In the genomic region with DNA sequence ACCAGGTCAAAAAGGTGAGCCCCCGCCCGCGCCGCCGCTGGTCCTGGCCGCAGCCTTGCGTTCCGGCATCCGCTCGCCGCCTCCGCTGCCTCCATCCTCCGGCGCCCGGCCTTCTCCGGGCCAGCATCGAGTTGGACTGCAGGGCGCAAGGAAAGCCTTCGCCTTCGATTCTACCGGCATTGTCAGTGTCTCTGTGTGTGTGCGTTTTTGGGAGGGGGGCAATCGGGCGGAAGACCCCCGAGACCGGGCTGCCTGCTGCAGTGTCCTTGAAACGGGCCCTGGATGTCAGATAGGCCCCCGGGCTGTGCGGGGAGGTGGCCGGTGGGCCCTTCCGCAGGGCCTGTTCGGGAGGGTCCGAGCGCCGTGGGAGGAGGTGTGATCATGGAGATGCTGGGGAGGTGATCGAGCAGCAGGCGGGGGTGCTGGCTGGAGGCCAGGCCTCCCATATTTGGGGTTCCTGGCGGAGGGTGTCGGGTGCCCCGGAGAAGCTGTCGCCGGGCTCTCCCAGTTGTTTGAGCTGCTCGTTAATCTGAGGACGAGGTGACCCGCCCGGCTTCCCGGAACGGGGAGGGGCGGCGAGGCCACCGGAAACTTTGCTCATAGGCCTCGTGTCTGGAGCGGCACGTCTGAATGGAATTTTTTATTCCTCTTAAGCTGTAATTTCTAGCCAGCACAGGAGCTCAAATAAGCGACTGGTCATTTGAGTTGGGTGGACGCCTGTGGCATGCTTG, we compare ENCODE assay signal across 8 cellular contexts. TPM values are rescaled to one million over a fixed set of nuclear protein-coding genes. Genes with fewer than 3 reads are reported as not detected.
DNase-seq lines count a peak whose midpoint lies in the region; ATAC-seq and TF ChIP-seq lines count a peak whose summit lies in the region.

No MANE protein-coding gene starts in this region.

- peak; percentile 60 for DNase-seq in GM12865 (ENCODE audit: low read depth)
- no peak for DNase-seq in HCT116 (ENCODE audit: low read depth, low spot score)
- peak; percentile 71 for DNase-seq in activated T-helper 1 cell treated with anti-CD3 and anti-CD28 coated beads, Interleukin-12 subunit alpha, Interleukin-12 subunit beta, Interleukin-2, Interleukin-4 antibody, amounts not matched to agents 30 ng/mL and 10 ng/mL and 1 ng/mL, durations not matched to agents 14 hours and 24 hours and 36 hours (ENCODE audit: low spot score)
- DNase-seq in fibroblast of lung (ENCODE audit: low read depth in 2 of 2): peak; percentile 54 to 67
- DNase-seq in neural progenitor cell (ENCODE audit: low spot score): peak; percentile 66
- DNase-seq in substantia nigra (lab: John Stamatoyannopoulos, UW): peak in 18 of 49 donors; percentile 9 to 87 (median 32)
- DNase-seq in NOMO-1 treated with dmso at 0.1 percent for 144 hours (lab: John Stamatoyannopoulos, UW; ENCODE audit: unreplicated experiment): no peak

- peaks cover 18 to 35% of the 10 kb centered on the region in 2 experiments for H3K4me1 ChIP-seq in HCT116 (ENCODE audit: control insufficient read depth in 1 of 2, insufficient read depth in 2 of 2, low read length in 2 of 2)
- H3K4me1 ChIP-seq in OCI-LY1 (ENCODE audit: insufficient read depth, low read length, severe bottlenecking): peaks cover 33% of the 10 kb centered on the region
- H3K4me1 ChIP-seq in fibroblast of lung (ENCODE audit: control insufficient read depth, extremely low read depth, insufficient read depth, low read length): peaks cover 29% of the 10 kb centered on the region
- peaks cover 11% of the 10 kb centered on the region for H3K4me1 ChIP-seq in neural progenitor cell

- H3K9ac ChIP-seq in HCT116 (ENCODE audit: low read length) (peak overlapping the region; percentile 75), OCI-LY1 (ENCODE audit: low read length) (peak overlapping the region; percentile 90), fibroblast of lung (ENCODE audit: insufficient read depth, low read length) (peak overlapping the region; percentile 74), neural progenitor cell (peak overlapping the region; percentile 13)

- peaks cover 9% of the 10 kb centered on the region for H3K36me3 Mint-ChIP-seq in activated T-helper 1 cell treated with anti-CD3 and anti-CD28 coated beads, Interleukin-12 subunit alpha, Interleukin-12 subunit beta, Interleukin-2, Interleukin-4 antibody, amounts not matched to agents 30 ng/mL and 10 ng/mL and 1 ng/mL, durations not matched to agents 14 hours and 24 hours and 36 hours (ENCODE audit: low read depth)
- no peaks in the 10 kb centered on the region for H3K36me3 Mint-ChIP-seq in neural progenitor cell

- peak overlapping the region; percentile 99 for H3K4me3 Mint-ChIP-seq in activated T-helper 1 cell treated with anti-CD3 and anti-CD28 coated beads, Interleukin-12 subunit alpha, Interleukin-12 subunit beta, Interleukin-2, Interleukin-4 antibody, amounts not matched to agents 30 ng/mL and 10 ng/mL and 1 ng/mL, durations not matched to agents 14 hours and 24 hours and 36 hours
- peak overlapping the region; percentile 94 for H3K4me3 Mint-ChIP-seq in neural progenitor cell

- H3K4me3 ChIP-seq in GM12865 (ENCODE audit: low read depth, low read length) (peak overlapping the region; percentile 94), HCT116 (replicated peaks in 1 of 2; ENCODE audit: low read depth in 1 of 2, low read length in 2 of 2) (peak overlapping the region; percentile 93 to 96), OCI-LY1 (ENCODE audit: low read depth, low read length, poor library complexity, severe bottlenecking) (peak overlapping the region; percentile 97), fibroblast of lung (replicated peaks in 1 of 4; ENCODE audit: control extremely low read depth in 1 of 4, insufficient read depth in 1 of 4, low read depth in 3 of 4, low read length in 4 of 4) (peak overlapping the region; percentile 61 to 94 (median 82)), neural progenitor cell (peak overlapping the region; percentile 93)

- H3K9me3 Mint-ChIP-seq in activated T-helper 1 cell treated with anti-CD3 and anti-CD28 coated beads, Interleukin-12 subunit alpha, Interleukin-12 subunit beta, Interleukin-2, Interleukin-4 antibody, amounts not matched to agents 30 ng/mL and 10 ng/mL and 1 ng/mL, durations not matched to agents 14 hours and 24 hours and 36 hours: no peaks in the 10 kb centered on the region
- no peaks in the 10 kb centered on the region for H3K9me3 Mint-ChIP-seq in neural progenitor cell

- RAD21 ChIA-PET in HCT116 (lab: Charles Lee; ENCODE audit: low non-redundant PET in 1 of 2, low total read pairs in 2 of 2, uncharacterized antibody in 2 of 2, unreplicated experiment in 2 of 2): no interaction called here

- H2AFZ ChIP-seq in HCT116 (ENCODE audit: low read depth, low read length, poor library complexity, severe bottlenecking) (no peak overlapping the region), OCI-LY1 (ENCODE audit: low read length) (no peak overlapping the region), fibroblast of lung (ENCODE audit: low read length) (peak overlapping the region; percentile 37), neural progenitor cell (replicated peaks) (peak overlapping the region; percentile 55)

- TF ChIP-seq RAD21 in HCT116 (IDR thresholded peaks at IDR 0.05; ENCODE audit: low read depth): no peak

- H3K27me3 ChIP-seq in HCT116 (ENCODE audit: insufficient read depth, low read length) (no peaks in the 10 kb centered on the region), OCI-LY1 (ENCODE audit: insufficient read depth, low read length) (no peaks in the 10 kb centered on the region), fibroblast of lung (ENCODE audit: control insufficient read depth, insufficient read depth, low read length) (no peaks in the 10 kb centered on the region), neural progenitor cell (no peaks in the 10 kb centered on the region)

- ATAC-seq in HCT116: peak; percentile 25

- H3K9me2 ChIP-seq in HCT116 (ENCODE audit: insufficient read depth) (no peaks in the 10 kb centered on the region), OCI-LY1 (ENCODE audit: low read depth, low read length) (no peaks in the 10 kb centered on the region)

- no peaks in the 10 kb centered on the region for H4K20me1 ChIP-seq in HCT116 (ENCODE audit: insufficient read depth)
- H4K20me1 ChIP-seq in OCI-LY1 (ENCODE audit: insufficient read depth, low read length): no peaks in the 10 kb centered on the region
- H4K20me1 ChIP-seq in fibroblast of lung (ENCODE audit: control insufficient read depth, extremely low read depth, insufficient read depth, low read length): no peaks in the 10 kb centered on the region
- peaks cover 20% of the 10 kb centered on the region for H4K20me1 ChIP-seq in neural progenitor cell (ENCODE audit: low read depth)

- peaks cover 55% of the 10 kb centered on the region for H3K4me1 Mint-ChIP-seq in activated T-helper 1 cell treated with anti-CD3 and anti-CD28 coated beads, Interleukin-12 subunit alpha, Interleukin-12 subunit beta, Interleukin-2, Interleukin-4 antibody, amounts not matched to agents 30 ng/mL and 10 ng/mL and 1 ng/mL, durations not matched to agents 14 hours and 24 hours and 36 hours (ENCODE audit: low read depth)
- H3K4me1 Mint-ChIP-seq in neural progenitor cell: peaks cover 28% of the 10 kb centered on the region

- TF ChIP-seq CTCF in GM12865 (IDR thresholded peaks at IDR 0.05; ENCODE audit: insufficient read depth, low read depth, low read length, missing control alignments) (no peak), HCT116 (IDR thresholded peaks at IDR 0.05 in 2 of 3, conservative IDR thresholded peaks at IDR 0.05 in 1 of 3; ENCODE audit: borderline replicate concordance in 1 of 3, insufficient read depth in 1 of 3, low read depth in 2 of 3, low read length in 2 of 3) (no peak), OCI-LY1 (IDR thresholded peaks at IDR 0.05; ENCODE audit: low read length) (no peak), fibroblast of lung (conservative IDR thresholded peaks at IDR 0.05 in 1 of 2, IDR thresholded peaks at IDR 0.05 in 1 of 2; ENCODE audit: low read depth in 1 of 2, low read length in 2 of 2) (no peak), neural progenitor cell (IDR thresholded peaks at IDR 0.05) (no peak)

- intact Hi-C loops in HCT116 (cut with micrococcal nuclease): no loop called here
- intact Hi-C loops in activated T-helper 1 cell treated with anti-CD3 and anti-CD28 coated beads, Interleukin-12 subunit alpha, Interleukin-12 subunit beta, Interleukin-2, Interleukin-4 antibody, amounts not matched to agents 30 ng/mL and 10 ng/mL and 1 ng/mL, durations not matched to agents 14 hours and 24 hours and 36 hours (cut with micrococcal nuclease): loop anchor here (1.0 to 5.0 kb wide), 13 partner anchors 9 to 418 kb away; a partner anchor contains a TSS

- H3K27me3 Mint-ChIP-seq in activated T-helper 1 cell treated with anti-CD3 and anti-CD28 coated beads, Interleukin-12 subunit alpha, Interleukin-12 subunit beta, Interleukin-2, Interleukin-4 antibody, amounts not matched to agents 30 ng/mL and 10 ng/mL and 1 ng/mL, durations not matched to agents 14 hours and 24 hours and 36 hours (ENCODE audit: insufficient read depth): peaks cover 8% of the 10 kb centered on the region
- peaks cover 8% of the 10 kb centered on the region for H3K27me3 Mint-ChIP-seq in neural progenitor cell (ENCODE audit: insufficient read depth, low read depth)

- TF ChIP-seq POLR2A in HCT116 (IDR thresholded peaks at IDR 0.05; ENCODE audit: borderline replicate concordance, extremely low read depth, insufficient read depth, insufficient read length): no peak

- H3K36me3 ChIP-seq in HCT116 (ENCODE audit: control insufficient read depth in 1 of 2, insufficient read depth in 2 of 2, low read length in 2 of 2) (no peaks in the 10 kb centered on the region), OCI-LY1 (ENCODE audit: insufficient read depth, low read length) (no peaks in the 10 kb centered on the region; the same call in 1 of the 2 replicates), fibroblast of lung (ENCODE audit: control insufficient read depth, insufficient read depth, low read length) (peaks cover 3% of the 10 kb centered on the region), neural progenitor cell (no peaks in the 10 kb centered on the region)

- H3F3A ChIP-seq in OCI-LY1 (ENCODE audit: insufficient read depth, low read length): no peaks in the 10 kb centered on the region
- H3F3A ChIP-seq in neural progenitor cell (ENCODE audit: low read depth): peaks cover 10% of the 10 kb centered on the region

- peak overlapping the region; percentile 78 for H3K27ac ChIP-seq in HCT116 (ENCODE audit: low read depth, low read length)
- H3K27ac ChIP-seq in OCI-LY1 (ENCODE audit: low read depth, low read length, poor library complexity, severe bottlenecking): peak overlapping the region; percentile 24
- peak overlapping the region; percentile 79 for H3K27ac ChIP-seq in fibroblast of lung (ENCODE audit: insufficient read depth, low read length)
- no peak overlapping the region for H3K27ac ChIP-seq in neural progenitor cell
- H3K27ac ChIP-seq in substantia nigra (ENCODE audit: low read depth, low read length, poor library complexity, severe bottlenecking): peak overlapping the region; percentile 71

- peak overlapping the region; percentile 98 for H3K4me2 ChIP-seq in HCT116 (ENCODE audit: low read length)
- H3K4me2 ChIP-seq in OCI-LY1 (ENCODE audit: low read length): peak overlapping the region; percentile 75
- H3K4me2 ChIP-seq in fibroblast of lung (ENCODE audit: extremely low read depth, insufficient read depth, low read length): peak overlapping the region; percentile 100
- peak overlapping the region; percentile 89 for H3K4me2 ChIP-seq in neural progenitor cell

- H3K27ac Mint-ChIP-seq in activated T-helper 1 cell treated with anti-CD3 and anti-CD28 coated beads, Interleukin-12 subunit alpha, Interleukin-12 subunit beta, Interleukin-2, Interleukin-4 antibody, amounts not matched to agents 30 ng/mL and 10 ng/mL and 1 ng/mL, durations not matched to agents 14 hours and 24 hours and 36 hours: peak overlapping the region; percentile 98
- H3K27ac Mint-ChIP-seq in neural progenitor cell: peak overlapping the region; percentile 73

- TSS peak; percentile 39 for BruUV-seq in HCT116 (replicated peaks; lab: Mats Ljungman, UMichigan)

- H3K9me3 ChIP-seq in HCT116 (ENCODE audit: control insufficient read depth in 1 of 2, insufficient read depth in 1 of 2, low read depth in 1 of 2, low read length in 2 of 2) (no peaks in the 10 kb centered on the region), OCI-LY1 (ENCODE audit: low read length) (no peaks in the 10 kb centered on the region), fibroblast of lung (ENCODE audit: control insufficient read depth, insufficient read depth, low read depth, low read length) (no peaks in the 10 kb centered on the region), neural progenitor cell (ENCODE audit: low read depth) (no peaks in the 10 kb centered on the region)

- CTCF ChIA-PET in HCT116 (lab: Charles Lee): no interaction called here

- peaks cover 39% of the 10 kb centered on the region for H3K79me2 ChIP-seq in HCT116 (ENCODE audit: insufficient read depth, low read length)
- peaks cover 23% of the 10 kb centered on the region for H3K79me2 ChIP-seq in OCI-LY1 (ENCODE audit: insufficient read depth, low read length)
- H3K79me2 ChIP-seq in fibroblast of lung (ENCODE audit: control insufficient read depth, insufficient read depth, low read length): peaks cover 53% of the 10 kb centered on the region
- H3K79me2 ChIP-seq in neural progenitor cell (ENCODE audit: low read depth): peaks cover 51% of the 10 kb centered on the region

- POLR2A ChIA-PET in HCT116 (lab: Charles Lee): no interaction called here

RNA-seq across cellular contexts. Expression of a gene that starts 40.9 kb away (rescaled TPM):
- total RNA-seq in HCT116 (2021; ENCODE audit: unreplicated experiment) (50.3 TPM), fibroblast of lung (106 and 172 TPM in 2 replicates), neural progenitor cell (ENCODE audit: low replicate concordance) (30.1 and 45.8 TPM in 2 replicates)
- 74.9 and 80.9 TPM in 2 replicates for polyA plus RNA-seq in HCT116 (2012)
- 155 and 161 TPM in 2 replicates for total RNA-seq in activated T-helper 1 cell treated with anti-CD3 and anti-CD28 coated beads, Interleukin-12 subunit alpha, Interleukin-12 subunit beta, Interleukin-2, Interleukin-4 antibody, amounts not matched to agents 30 ng/mL and 10 ng/mL and 1 ng/mL, durations not matched to agents 14 hours and 24 hours and 36 hours
- 60.6 and 86.2 TPM in 2 replicates for polyA plus RNA-seq in fibroblast of lung
- polyA plus RNA-seq in fibroblast of lung (2012): 99.0 and 147 TPM in 2 replicates
- polyA minus RNA-seq in fibroblast of lung (ENCODE audit: low replicate concordance): 114 and 174 TPM in 2 replicates

Comparison
In these comparisons a context has a peak if more than half of its experiments do, and no peak if none do; other contexts are left out.
1. DNase-seq: peak in GM12865 (single experiment), activated T-helper 1 cell treated with anti-CD3 and anti-CD28 coated beads, Interleukin-12 subunit alpha, Interleukin-12 subunit beta, Interleukin-2, Interleukin-4 antibody, amounts not matched to agents 30 ng/mL and 10 ng/mL and 1 ng/mL, durations not matched to agents 14 hours and 24 hours and 36 hours (single experiment), fibroblast of lung (2 of 2) and neural progenitor cell (single experiment); none in HCT116 (single experiment) and NOMO-1 treated with dmso at 0.1 percent for 144 hours (single experiment).
2. H2AFZ ChIP-seq: peak in fibroblast of lung (single experiment) and neural progenitor cell (single experiment); none in HCT116 (single experiment) and OCI-LY1 (single experiment).
3. H3K9ac ChIP-seq: peak in every context shown above with its lines; median percentile 90 in OCI-LY1; 75 in HCT116; 74 in fibroblast of lung; 13 in neural progenitor cell.
4. Peak in every context shown above with its lines, with median percentiles within 50 percentile points of each other: H3K4me3 ChIP-seq and H3K4me2 ChIP-seq.